Comparison of ENCODE assay signal across 18 cellular contexts in the genomic region with DNA sequence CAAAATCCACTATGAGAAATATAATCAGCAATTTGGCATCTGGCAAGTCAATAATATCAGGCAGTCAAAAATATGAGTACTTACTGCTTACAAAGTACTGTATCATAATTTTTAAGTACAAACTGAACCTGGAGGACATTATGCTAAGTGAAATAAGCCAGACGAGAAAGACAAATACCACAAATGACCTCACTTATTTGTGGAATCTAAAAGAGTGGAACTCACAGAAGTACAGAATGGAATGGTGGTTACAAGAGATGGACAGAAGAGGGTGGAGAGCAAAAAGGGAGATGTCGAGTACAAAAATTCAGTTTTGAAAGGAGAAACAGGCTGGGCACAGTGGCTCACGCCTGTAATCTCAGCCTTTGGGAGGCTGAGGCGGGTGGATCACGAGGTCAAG. TPM values are rescaled to one million over a fixed set of nuclear protein-coding genes. Genes with fewer than 3 reads are reported as not detected.
DNase-seq lines count a peak whose midpoint lies in the region; ATAC-seq and TF ChIP-seq lines count a peak whose summit lies in the region.
"Had no signal": no experiment of that assay in that cellular context is flagged by ENCODE, and none has a peak within 500 bp of the region (broad histone marks: within the 10 kb centered on the region; RNA-seq: fewer than 3 reads in every experiment).

No MANE protein-coding gene starts in this region.

- 86% methylated on average over 3 of the region's 5 CpGs for whole genome bisulfite sequencing in mesenchymal stem cell

- H3K4me3 Mint-ChIP-seq in activated naive CD8-positive, alpha-beta T cell treated with anti-CD3 and anti-CD28 coated beads for 36 hours, result peak overlapping the region; percentile 5
- no peak overlapping the region for H3K4me3 Mint-ChIP-seq in Caco-2 (ENCODE audit: unreplicated experiment)

- H3K27ac Mint-ChIP-seq in activated naive CD8-positive, alpha-beta T cell treated with anti-CD3 and anti-CD28 coated beads for 36 hours, result peak overlapping the region; percentile 79
- no peak overlapping the region for H3K27ac Mint-ChIP-seq in Caco-2 (ENCODE audit: unreplicated experiment)

- BruUV-seq in Caco-2 (replicated peaks; lab: Mats Ljungman, UMichigan), result no TSS peak

- no peak overlapping the region for H3K9ac ChIP-seq in mesenchymal stem cell (ENCODE audit: low read length)

- no peak overlapping the region for H2BK5ac ChIP-seq in mesenchymal stem cell (ENCODE audit: low read depth, low read length, poor library complexity, severe bottlenecking)

- H3K27me3 ChIP-seq in GM06990 (replicated peaks; ENCODE audit: control insufficient read depth, insufficient read depth, low read length) (no peaks in the 10 kb centered on the region), mesenchymal stem cell (ENCODE audit: control insufficient read depth in 1 of 2, insufficient read depth in 1 of 2, low read length in 2 of 2) (no peaks in the 10 kb centered on the region), osteoblast (ENCODE audit: insufficient read depth, low read length) (no peaks in the 10 kb centered on the region), Caco-2 (replicated peaks; ENCODE audit: control insufficient read depth, insufficient read depth, low read length) (no peaks in the 10 kb centered on the region)

- H4K20me1 ChIP-seq in osteoblast (ENCODE audit: insufficient read depth, low read length), result peaks cover 41% of the 10 kb centered on the region

- H3K36me3 Mint-ChIP-seq in activated naive CD8-positive, alpha-beta T cell treated with anti-CD3 and anti-CD28 coated beads for 36 hours, result peaks cover 37% of the 10 kb centered on the region
- H3K36me3 Mint-ChIP-seq in Caco-2 (ENCODE audit: insufficient read depth, unreplicated experiment), result peaks cover 31% of the 10 kb centered on the region

- H3K4me2 ChIP-seq in mesenchymal stem cell (ENCODE audit: low read length, poor library complexity, severe bottlenecking) (no peak overlapping the region), osteoblast (ENCODE audit: insufficient read depth, low read length) (no peak overlapping the region)

- POLR2A ChIA-PET in Caco-2 (lab: Charles Lee), result no interaction called here

- peaks cover 76% of the 10 kb centered on the region for H3K79me2 ChIP-seq in osteoblast (ENCODE audit: insufficient read depth, low read length)

- no peak overlapping the region for H3K23ac ChIP-seq in mesenchymal stem cell (ENCODE audit: low read length in 2 of 2)

- no peak overlapping the region for H3K18ac ChIP-seq in mesenchymal stem cell (ENCODE audit: low read depth in 1 of 2, low read length in 2 of 2)

- H3K4me1 ChIP-seq in mesenchymal stem cell (ENCODE audit: control insufficient read depth, insufficient read depth, low read depth, low read length), result peaks cover 9% of the 10 kb centered on the region
- peaks cover 23% of the 10 kb centered on the region for H3K4me1 ChIP-seq in osteoblast (ENCODE audit: insufficient read depth, low read length)
- peaks cover 22% of the 10 kb centered on the region for H3K4me1 ChIP-seq in Caco-2

- peak; percentile 14 for ATAC-seq in HG03354 (IDR thresholded peaks at IDR 0.05; ENCODE audit: poor library complexity, severe bottlenecking, unreplicated experiment)

- H3K36me3 ChIP-seq in GM06990 (ENCODE audit: control insufficient read depth, insufficient read depth, low read length), result peaks cover 8% of the 10 kb centered on the region
- H3K36me3 ChIP-seq in mesenchymal stem cell (ENCODE audit: control insufficient read depth in 1 of 2, insufficient read depth in 2 of 2, low read depth in 1 of 2, low read length in 2 of 2), result peaks cover 20% of the 10 kb centered on the region in 2 experiments
- H3K36me3 ChIP-seq in osteoblast (ENCODE audit: insufficient read depth, low read length), result peaks cover 19% of the 10 kb centered on the region
- no peaks in the 10 kb centered on the region; the same call in 1 of the 2 replicates for H3K36me3 ChIP-seq in Caco-2 (ENCODE audit: control insufficient read depth, insufficient read depth, low read length)
- H3K36me3 ChIP-seq: WERI-Rb-1 had no signal

- peaks cover 22% of the 10 kb centered on the region for H3K79me1 ChIP-seq in mesenchymal stem cell (replicated peaks; ENCODE audit: low read length, poor library complexity, severe bottlenecking)

- DNase-seq in GM06990 (ENCODE audit: extremely low read depth, insufficient read length), result no peak
- DNase-seq in activated naive CD8-positive, alpha-beta T cell treated with anti-CD3 and anti-CD28 coated beads for 36 hours, result no peak
- DNase-seq in mesenchymal stem cell, result peak; percentile 31
- no peak for DNase-seq in SHP77 (lab: John Stamatoyannopoulos, UW)
- DNase-seq in osteoblast (ENCODE audit: insufficient read length, low spot score, missing footprints), result no peak
- no peak for DNase-seq in Caco-2
- no peak for DNase-seq in pons (ENCODE audit: low spot score)
- DNase-seq: amygdala; C1 segment of cervical spinal cord; effector CD8-positive, alpha-beta T cell; lower lobe of right lung; NCI-H146; NCI-H69; WERI-Rb-1 had no signal

- H3K27me3 Mint-ChIP-seq in activated naive CD8-positive, alpha-beta T cell treated with anti-CD3 and anti-CD28 coated beads for 36 hours, result no peaks in the 10 kb centered on the region
- H3K27me3 Mint-ChIP-seq in Caco-2 (ENCODE audit: insufficient read depth, unreplicated experiment), result no peaks in the 10 kb centered on the region

- no peak overlapping the region for H4K91ac ChIP-seq in mesenchymal stem cell (ENCODE audit: low read length)

- no peak overlapping the region for H2AK5ac ChIP-seq in mesenchymal stem cell (ENCODE audit: low read length, severe bottlenecking)

- H3K27ac ChIP-seq in mesenchymal stem cell (ENCODE audit: low read length, poor library complexity, severe bottlenecking) (no peak overlapping the region), osteoblast (ENCODE audit: low read depth, low read length) (no peak overlapping the region)
- H3K27ac ChIP-seq: WERI-Rb-1 had no signal

- intact Hi-C loops in Caco-2 (cut with micrococcal nuclease; ENCODE audit: unreplicated experiment), result no loop called here

- H3K4ac ChIP-seq in mesenchymal stem cell (ENCODE audit: low read depth in 1 of 2, low read length in 2 of 2), result no peak overlapping the region

- H3K14ac ChIP-seq in mesenchymal stem cell (ENCODE audit: low read length in 2 of 2), result no peak overlapping the region

- H2AFZ ChIP-seq in mesenchymal stem cell (ENCODE audit: low read depth, low read length) (no peak overlapping the region), osteoblast (ENCODE audit: low read length) (no peak overlapping the region)

- peaks cover 47% of the 10 kb centered on the region for H3K4me1 Mint-ChIP-seq in activated naive CD8-positive, alpha-beta T cell treated with anti-CD3 and anti-CD28 coated beads for 36 hours
- H3K4me1 Mint-ChIP-seq in Caco-2 (ENCODE audit: low read depth, unreplicated experiment), result peaks cover 11% of the 10 kb centered on the region

- no peak overlapping the region for H4K8ac ChIP-seq in mesenchymal stem cell (ENCODE audit: low read length)

- H2BK12ac ChIP-seq in mesenchymal stem cell (ENCODE audit: low read length in 2 of 2), result no peak overlapping the region

- no peak overlapping the region for H2BK15ac ChIP-seq in mesenchymal stem cell (ENCODE audit: low read depth, poor library complexity, severe bottlenecking)

- CTCF ChIA-PET in Caco-2 (lab: Charles Lee), result no interaction called here

- TF ChIP-seq CTCF in GM06990 (IDR thresholded peaks at IDR 0.05; ENCODE audit: insufficient read depth, low read length, poor library complexity, severe bottlenecking) (no peak), osteoblast (IDR thresholded peaks at IDR 0.05; ENCODE audit: extremely low read depth, low read depth, low read length) (no peak), Caco-2 (IDR thresholded peaks at IDR 0.05; ENCODE audit: insufficient read depth in 1 of 2, low read depth in 1 of 2, low read length in 1 of 2, severe bottlenecking in 1 of 2, unreplicated experiment in 1 of 2) (no peak)

- no peak overlapping the region for H2BK120ac ChIP-seq in mesenchymal stem cell (ENCODE audit: low read depth, low read length)

- no peaks in the 10 kb centered on the region for H3K9me3 Mint-ChIP-seq in activated naive CD8-positive, alpha-beta T cell treated with anti-CD3 and anti-CD28 coated beads for 36 hours
- H3K9me3 Mint-ChIP-seq in Caco-2 (ENCODE audit: unreplicated experiment), result peaks cover 10% of the 10 kb centered on the region

- H3K9me3 ChIP-seq in mesenchymal stem cell (ENCODE audit: control insufficient read depth, low read length) (no peaks in the 10 kb centered on the region), osteoblast (ENCODE audit: low read depth, low read length) (no peaks in the 10 kb centered on the region), Caco-2 (peaks cover 3% of the 10 kb centered on the region; the same call in 1 of the 2 replicates)
- H3K9me3 ChIP-seq: lower lobe of right lung had no signal

- H3K4me3 ChIP-seq in GM06990 (replicated peaks; ENCODE audit: low read depth, low read length) (peak overlapping the region; percentile 22; the same call in 1 of the 2 replicates), mesenchymal stem cell (ENCODE audit: insufficient read depth in 1 of 2, low read depth in 1 of 2, low read length in 2 of 2) (no peak overlapping the region), osteoblast (ENCODE audit: insufficient read depth, low read length) (no peak overlapping the region), Caco-2 (ENCODE audit: low read depth, low read length) (no peak overlapping the region)
- H3K4me3 ChIP-seq: lower lobe of right lung had no signal

RNA-seq across cellular contexts. Expression of a gene that starts 12.4 kb away (rescaled TPM):
- 10 to 100 TPM; 41.2 to 42.1 TPM for total RNA-seq in activated naive CD8-positive, alpha-beta T cell treated with anti-CD3 and anti-CD28 coated beads for 36 hours
- 61.2 TPM for polyA plus RNA-seq in mesenchymal stem cell (2013, experiment 1 of 2)
- 60.2 TPM for polyA plus RNA-seq in mesenchymal stem cell (2013, experiment 2 of 2)
- 84.6 and 86.1 TPM in 2 replicates for total RNA-seq in osteoblast
- 52.2 and 54.6 TPM in 2 replicates for total RNA-seq in Caco-2 (2022)

RNA-seq across cellular contexts. Expression of a gene that starts 42.9 kb away (rescaled TPM):
- total RNA-seq in activated naive CD8-positive, alpha-beta T cell treated with anti-CD3 and anti-CD28 coated beads for 36 hours, result 1 to 10 TPM; 8.1 to 8.4 TPM
- polyA plus RNA-seq in mesenchymal stem cell (2013, experiment 1 of 2), result 24.1 TPM
- 24.5 TPM for polyA plus RNA-seq in mesenchymal stem cell (2013, experiment 2 of 2)
- total RNA-seq in osteoblast, result 10.5 and 10.9 TPM in 2 replicates
- 10.8 and 12.1 TPM in 2 replicates for total RNA-seq in Caco-2 (2022)

RNA-seq across cellular contexts. Expression of a gene that starts 58.8 kb away (rescaled TPM):
- not detected for total RNA-seq in activated naive CD8-positive, alpha-beta T cell treated with anti-CD3 and anti-CD28 coated beads for 36 hours
- not detected for polyA plus RNA-seq in mesenchymal stem cell (2013, experiment 1 of 2)
- polyA plus RNA-seq in mesenchymal stem cell (2013, experiment 2 of 2), result not detected
- total RNA-seq in osteoblast (not detected in 2 replicates), Caco-2 (2022) (not detected in 2 replicates)
- total RNA-seq: HT1080, osteocyte, SK-MEL-5 had no signal
